In genomic region chr12:11242656-11243055, GRCh38 we compare ENCODE assay signal across 9 cellular contexts. TPM values are rescaled to one million over a fixed set of nuclear protein-coding genes. Genes with fewer than 3 reads are reported as not detected.
"Had no signal": no experiment of that assay in that cellular context is flagged by ENCODE, and none has a peak within 500 bp of the region (broad histone marks: within the 10 kb centered on the region; RNA-seq: fewer than 3 reads in every experiment).

No MANE protein-coding gene starts in this region.

- H3K4me3 Mint-ChIP-seq: GM23338, HFFc6 had no signal

- H3K27ac Mint-ChIP-seq: GM23338, HFFc6 had no signal

- H3K4me2 ChIP-seq: GM23338 had no signal

- H3K4me1 ChIP-seq: HAP-1 had no signal

- H3K4me3 ChIP-seq: GM23338, HAP-1, K562 had no signal

- H3K36me3 ChIP-seq: HAP-1 had no signal

- H3K9me3 Mint-ChIP-seq: GM23338 had no signal

- H3K4me1 Mint-ChIP-seq: GM23338 had no signal

- H3K9me3 ChIP-seq: HAP-1 had no signal

- DNase-seq: HFFc6, IMR-90, KG1 had no signal

- ATAC-seq: GM23338, HCT116, K562 had no signal

RNA-seq across cellular contexts. Expression of gene PRB3, which starts 26.9 kb away (rescaled TPM):
- total RNA-seq: GM23338, HFFc6, HT-29, IMR-90, K562 had no signal
- polyA plus RNA-seq: IMR-90 had no signal

RNA-seq across cellular contexts. Expression of gene TAS2R42, which starts 55.9 kb away (rescaled TPM):
- total RNA-seq: H1, HFFc6, HT-29, IMR-90, K562 had no signal
- polyA plus RNA-seq: GM23338, H1, IMR-90, K562 had no signal
